Comparison of ENCODE assay signal across 8 cellular contexts in the genomic region with DNA sequence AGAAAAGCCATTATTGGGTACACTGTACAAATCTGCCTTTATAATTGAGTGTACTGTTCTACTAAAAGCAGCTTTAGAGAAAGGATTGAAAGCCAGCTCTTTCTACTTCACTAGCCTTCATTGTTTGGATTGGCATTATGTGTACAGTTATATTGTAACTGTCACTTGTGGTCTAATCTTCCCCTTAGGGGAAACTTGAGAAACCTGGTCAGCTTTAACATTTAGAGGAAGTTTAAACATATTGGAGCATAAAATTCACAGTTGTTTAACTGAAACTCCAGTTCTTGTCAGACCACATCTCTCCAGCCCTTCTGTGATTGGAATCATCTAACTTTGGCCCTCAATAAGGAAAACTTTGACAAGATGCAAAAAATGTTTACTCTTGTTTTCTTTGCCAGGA. TPM values are rescaled to one million over a fixed set of nuclear protein-coding genes. Genes with fewer than 3 reads are reported as not detected.
DNase-seq lines count a peak whose midpoint lies in the region; ATAC-seq and TF ChIP-seq lines count a peak whose summit lies in the region.

No MANE protein-coding gene starts in this region.

- peak; percentile 53 for ATAC-seq in GM21367 (IDR thresholded peaks at IDR 0.05; ENCODE audit: unreplicated experiment)

- in situ Hi-C loops in Caki2 (cut with HindIII; ENCODE audit: low pct_unique_long_range_greater_than_20kb, low sequenced_read_pairs) = no loop called here

- H3K4me3 ChIP-seq in dorsolateral prefrontal cortex = peak overlapping the region in 35 of 59 donors; percentile 0 to 58 (median 32)

- intact Hi-C loops in dorsolateral prefrontal cortex (cut with DNase I) = no loop called here

- TF ChIP-seq CTCF in dorsolateral prefrontal cortex (IDR thresholded peaks at IDR 0.05 in 54 of 56, conservative IDR thresholded peaks at IDR 0.05 in 2 of 56; ENCODE audit: low read depth in 1 of 56, partially characterized antibody in 56 of 56) = no peak

- DNase-seq in Caki2 (ENCODE audit: low read depth) = peak; percentile 63
- peak; percentile 29 for DNase-seq in LHCN-M2 (ENCODE audit: low read depth)
- DNase-seq in dorsolateral prefrontal cortex = no peak
- peak; percentile 54 for DNase-seq in superior temporal gyrus (ENCODE audit: extremely low spot score)
- DNase-seq in middle frontal gyrus (ENCODE audit: extremely low spot score, low spot score) = no peak
- no peak for DNase-seq in NCI-H1694 (lab: John Stamatoyannopoulos, UW)
- no peak for DNase-seq in GM19240 (ENCODE audit: insufficient read length, low spot score)

- no peaks in the 10 kb centered on the region for H3K27me3 ChIP-seq in dorsolateral prefrontal cortex

- peak overlapping the region in 57 of 59 donors; percentile 4 to 85 (median 64) for H3K27ac ChIP-seq in dorsolateral prefrontal cortex

RNA-seq across cellular contexts. Expression of a gene that starts 24.6 kb away (rescaled TPM):
- total RNA-seq in Caki2 (2014; rRNA removed; shearing (Covaris generic); ENCODE audit: low replicate concordance) = 14.4 and 18.0 TPM in 2 replicates
- total RNA-seq in LHCN-M2 (2014; rRNA removed) (11.0 and 16.5 TPM in 2 replicates), dorsolateral prefrontal cortex (100 to 1,000 TPM; 172 to 359 (median 273) TPM)
- polyA plus RNA-seq in LHCN-M2 (2012) = 3.4 TPM

Comparison
In these comparisons a context has a peak if more than half of its experiments do, and no peak if none do; other contexts are left out.
1. DNase-seq: peak in Caki2 (single experiment), LHCN-M2 (single experiment) and superior temporal gyrus (single experiment); none in dorsolateral prefrontal cortex (0 of 10), middle frontal gyrus (single experiment), NCI-H1694 (single experiment) and GM19240 (single experiment).